In genomic region chr12:55720894-55721444, GRCh38 we compare ENCODE assay signal across 8 cellular contexts. TPM values are rescaled to one million over a fixed set of nuclear protein-coding genes. Genes with fewer than 3 reads are reported as not detected.
DNase-seq lines count a peak whose midpoint lies in the region; ATAC-seq, FAIRE-seq and TF ChIP-seq lines count a peak whose summit lies in the region.

No MANE protein-coding gene starts in this region.

- peaks cover 38% of the 10 kb centered on the region in 2 donors for H3K4me1 ChIP-seq in kidney (ENCODE audit: control insufficient read depth in 1 of 2, insufficient read depth in 1 of 2, low read depth in 1 of 2, low read length in 2 of 2)

- H3K9me3 ChIP-seq in kidney (ENCODE audit: control insufficient read depth in 1 of 2, low read length in 2 of 2), result no peaks in the 10 kb centered on the region

- in situ Hi-C loops in G401 (cut with HindIII; ENCODE audit: low sequenced_read_pairs), result no loop called here

- no peak overlapping the region for H3K4me3 ChIP-seq in NB4 (ENCODE audit: low read depth, low read length)
- peak overlapping the region in 1 of 2 donors; percentile 47 for H3K4me3 ChIP-seq in kidney (ENCODE audit: low read length in 2 of 2)

- no peak for ATAC-seq in HG02763 (IDR thresholded peaks at IDR 0.05; ENCODE audit: unreplicated experiment)

- TF ChIP-seq CTCF in NB4 (IDR thresholded peaks at IDR 0.05; ENCODE audit: low read depth, low read length) (peak; percentile 58), kidney (IDR thresholded peaks at IDR 0.05; ENCODE audit: borderline replicate concordance, extremely low read depth, insufficient read depth) (peak; percentile 59)

- H3K36me3 ChIP-seq in kidney (ENCODE audit: control insufficient read depth in 1 of 2, insufficient read depth in 2 of 2, low read length in 2 of 2), result peaks cover 8 to 22% of the 10 kb centered on the region in 2 donors

- H3K9ac ChIP-seq in kidney (ENCODE audit: low read length in 2 of 2), result no peak overlapping the region

- no peak for TF ChIP-seq POLR2A in NB4 (IDR thresholded peaks at IDR 0.05; ENCODE audit: extremely low read depth, insufficient read length)

- peak overlapping the region in 1 of 2 donors; percentile 75 for H3K27ac ChIP-seq in kidney (ENCODE audit: low read depth in 2 of 2, low read length in 2 of 2)
- H3K27ac ChIP-seq in temporal lobe (ENCODE audit: low read depth, low read length), result peak overlapping the region; percentile 69

- DNase-seq in G401 (ENCODE audit: low spot score), result peak; percentile 52
- DNase-seq in NB4 (ENCODE audit: low read depth), result peak; percentile 93
- DNase-seq in brain pericyte (ENCODE audit: low read depth, low spot score), result peak; percentile 70
- DNase-seq in kidney, result peak; percentile 87
- no peak for DNase-seq in NCI-H1048 (lab: John Stamatoyannopoulos, UW)
- DNase-seq in stimulated activated CD4-positive, alpha-beta T cell treated with anti-CD3 and anti-CD28 coated beads, Interleukin-2, amount 100 ng/mL, for 24 hours, result no peak

- no peak for FAIRE-seq in kidney (lab: Jason Lieb, UNC)

- intact Hi-C loops in kidney (cut with DNase I), result no loop called here

RNA-seq across cellular contexts. Expression of gene RDH5, which starts 0.8 kb away (rescaled TPM):
- 2.5 and 4.3 TPM in 2 replicates for total RNA-seq in G401 (2014; rRNA removed; shearing (Covaris generic))
- total RNA-seq in kidney, result 11.1 TPM
- polyA plus RNA-seq in kidney (ENCODE audit: insufficient read depth, low read depth, low replicate concordance), result 30.2 TPM
- 3.0 TPM for total RNA-seq in temporal lobe

RNA-seq across cellular contexts. Expression of gene BLOC1S1, which starts 5.1 kb away (rescaled TPM):
- 60.2 and 73.7 TPM in 2 replicates for total RNA-seq in G401 (2014; rRNA removed; shearing (Covaris generic))
- 116 TPM for total RNA-seq in kidney
- polyA plus RNA-seq in kidney (ENCODE audit: insufficient read depth, low read depth, low replicate concordance), result 451 TPM
- 27.5 TPM for total RNA-seq in temporal lobe

RNA-seq across cellular contexts. Expression of gene CD63, which starts 7.8 kb away (rescaled TPM):
- total RNA-seq in G401 (2014; rRNA removed; shearing (Covaris generic)), result 897 and 1,131 TPM in 2 replicates
- total RNA-seq in kidney (1,130 TPM), temporal lobe (115 TPM)
- polyA plus RNA-seq in kidney (ENCODE audit: insufficient read depth, low read depth, low replicate concordance), result 1,381 TPM

RNA-seq across cellular contexts. Expression of gene ITGA7, which starts 13.3 kb away (rescaled TPM):
- total RNA-seq in G401 (2014; rRNA removed; shearing (Covaris generic)), result 0.58 and 3.0 TPM in 2 replicates
- 66.3 TPM for total RNA-seq in kidney
- polyA plus RNA-seq in kidney (ENCODE audit: insufficient read depth, low read depth, low replicate concordance), result 26.2 TPM
- total RNA-seq in temporal lobe, result 9.1 TPM

RNA-seq across cellular contexts. Expression of gene GDF11, which starts 22.0 kb away (rescaled TPM):
- 16.2 and 29.2 TPM in 2 replicates for total RNA-seq in G401 (2014; rRNA removed; shearing (Covaris generic))
- total RNA-seq in kidney (6.2 TPM), temporal lobe (8.6 TPM)
- polyA plus RNA-seq in kidney (ENCODE audit: insufficient read depth, low read depth, low replicate concordance), result 3.4 TPM

Comparison
In these comparisons a context has a peak if more than half of its experiments do, and no peak if none do; other contexts are left out.
1. DNase-seq: peak in G401 (single experiment), NB4 (single experiment), brain pericyte (single experiment) and kidney (single experiment); none in NCI-H1048 (single experiment) and stimulated activated CD4-positive, alpha-beta T cell treated with anti-CD3 and anti-CD28 coated beads, Interleukin-2, amount 100 ng/mL, for 24 hours (0 of 2).